In the genomic region with DNA sequence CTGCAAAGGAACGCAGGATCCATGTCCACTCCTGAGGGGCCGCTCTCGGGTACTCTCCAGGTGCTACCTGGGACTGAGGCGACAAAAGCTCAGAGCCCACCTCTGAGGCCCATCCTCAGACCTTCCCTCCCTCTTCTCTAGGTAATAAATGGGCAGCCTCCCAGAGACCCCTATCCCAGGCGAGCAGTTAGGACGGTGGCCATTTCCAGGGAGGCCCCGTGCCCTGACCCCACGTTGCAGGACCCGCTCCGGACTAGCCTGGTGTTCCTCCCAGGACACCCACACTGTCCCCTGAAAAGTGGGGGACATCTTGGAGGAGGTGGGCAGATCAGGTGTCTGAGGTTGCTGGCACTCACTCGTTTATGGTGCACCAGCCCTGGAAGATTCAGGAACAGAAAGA, we compare ENCODE assay signal across 19 cellular contexts.
"Had no signal": no experiment of that assay in that cellular context is flagged by ENCODE, and none has a peak within 500 bp of the region (broad histone marks: within the 10 kb centered on the region; RNA-seq: fewer than 3 reads in every experiment).

No MANE protein-coding gene starts in this region.

- H3K36me3 ChIP-seq: left ventricle myocardium inferior, neutrophil, sigmoid colon, upper lobe of right lung, vagina had no signal

- DNase-seq: effector CD4-positive, alpha-beta T cell; endodermal cell; erythroblast; foreskin keratinocyte; immature natural killer cell; left cardiac atrium; left ventricle myocardium inferior; naive thymus-derived CD4-positive, alpha-beta T cell; nephron progenitor cell; sigmoid colon; stimulated activated CD4-positive, alpha-beta T cell treated with anti-CD3 and anti-CD28 coated beads, Interleukin-2, amount 100 ng/mL, for 24 hours; stimulated activated CD4-positive, alpha-beta T cell treated with anti-CD3 and anti-CD28 coated beads, Interleukin-4, amount 100 ng/mL, for 4 hours; testis; upper lobe of right lung had no signal

- H3K27me3 ChIP-seq: neutrophil, sigmoid colon, testis, tibial nerve, upper lobe of right lung, vagina had no signal

- H3K9me3 ChIP-seq: left ventricle myocardium inferior, neutrophil, sigmoid colon, testis, tibial nerve, upper lobe of right lung, vagina had no signal

- H3K4me3 Mint-ChIP-seq: endodermal cell; immature natural killer cell; nephron progenitor cell; stimulated activated naive CD8-positive, alpha-beta T cell treated with anti-CD3 and anti-CD28 coated beads, Interleukin-15, Interleukin-2, amounts not matched to agents 100 ng/mL and 50 ng/mL, for 24 hours had no signal

- H3K27me3 Mint-ChIP-seq: naive thymus-derived CD4-positive, alpha-beta T cell; stimulated activated naive CD8-positive, alpha-beta T cell treated with anti-CD3 and anti-CD28 coated beads, Interleukin-15, Interleukin-2, amounts not matched to agents 100 ng/mL and 50 ng/mL, for 24 hours had no signal

- H3K27ac ChIP-seq: foreskin keratinocyte, left ventricle myocardium inferior, neutrophil, sigmoid colon, skin epidermis, testis, tibial nerve, upper lobe of right lung, vagina had no signal

- H3K9me3 Mint-ChIP-seq: endodermal cell; immature natural killer cell; nephron progenitor cell; stimulated activated naive CD8-positive, alpha-beta T cell treated with anti-CD3 and anti-CD28 coated beads, Interleukin-15, Interleukin-2, amounts not matched to agents 100 ng/mL and 50 ng/mL, for 24 hours had no signal

- H3K27ac Mint-ChIP-seq: endodermal cell; stimulated activated naive CD8-positive, alpha-beta T cell treated with anti-CD3 and anti-CD28 coated beads, Interleukin-15, Interleukin-2, amounts not matched to agents 100 ng/mL and 50 ng/mL, for 24 hours had no signal

- H3K4me1 ChIP-seq: foreskin keratinocyte, left ventricle myocardium inferior, sigmoid colon, testis, vagina had no signal

- ATAC-seq: foreskin keratinocyte, left cardiac atrium, upper lobe of right lung had no signal

- H3K4me3 ChIP-seq: left ventricle myocardium inferior, sigmoid colon, skin epidermis, testis, tibial nerve, upper lobe of right lung, vagina had no signal
